ENCODE assay signal across 8 cellular contexts in genomic region chrX:103253608-103254007, GRCh38. TPM values are rescaled to one million over a fixed set of nuclear protein-coding genes. Genes with fewer than 3 reads are reported as not detected.
DNase-seq lines count a peak whose midpoint lies in the region; ATAC-seq and TF ChIP-seq lines count a peak whose summit lies in the region.

No MANE protein-coding gene starts in this region.

- H3K4me3 ChIP-seq in H7 (ENCODE audit: insufficient read depth, low read depth, low read length) (peak overlapping the region; percentile 48), right atrium auricular region (peak overlapping the region; percentile 58 to 61), skin epidermis (peak overlapping the region; percentile 50 to 60 (median 54))

- H3K36me3 Mint-ChIP-seq in activated T-helper 17 cell treated with anti-CD3 and anti-CD28 coated beads, Interleukin-2, amount 50 U/mL, for 72 hours (ENCODE audit: low read depth) = peaks cover 23% of the 10 kb centered on the region

- ATAC-seq in activated T-helper 17 cell treated with anti-CD3 and anti-CD28 coated beads, Interleukin-2, amount 50 U/mL, for 72 hours (replicated peaks) = no peak
- no peak for ATAC-seq in HG02759 (IDR thresholded peaks at IDR 0.05; ENCODE audit: unreplicated experiment)

- no peaks in the 10 kb centered on the region for H3K9me3 ChIP-seq in right atrium auricular region

- H3K27me3 Mint-ChIP-seq in activated T-helper 17 cell treated with anti-CD3 and anti-CD28 coated beads, Interleukin-2, amount 50 U/mL, for 72 hours = no peaks in the 10 kb centered on the region

- H3K27me3 ChIP-seq in H7 (ENCODE audit: control insufficient read depth, insufficient read depth, low read length) = no peaks in the 10 kb centered on the region
- no peaks in the 10 kb centered on the region for H3K27me3 ChIP-seq in right atrium auricular region

- H3K36me3 ChIP-seq in H7 (replicated peaks; ENCODE audit: control insufficient read depth, insufficient read depth, low read length) (peaks cover 4% of the 10 kb centered on the region; the same call in 1 of the 2 replicates), right atrium auricular region (no peaks in the 10 kb centered on the region)

- H3K4me3 Mint-ChIP-seq in activated T-helper 17 cell treated with anti-CD3 and anti-CD28 coated beads, Interleukin-2, amount 50 U/mL, for 72 hours = peak overlapping the region; percentile 97

- DNase-seq in H7 (no peak), right atrium auricular region (ENCODE audit: low spot score) (no peak), DMS153 treated with DMSO at 0.1 percent for 48 hours (lab: John Stamatoyannopoulos, UW; ENCODE audit: unreplicated experiment) (no peak), DMS153 (lab: John Stamatoyannopoulos, UW) (no peak), midbrain (lab: John Stamatoyannopoulos, UW) (no peak)

- H3K4me1 Mint-ChIP-seq in activated T-helper 17 cell treated with anti-CD3 and anti-CD28 coated beads, Interleukin-2, amount 50 U/mL, for 72 hours = peaks cover 4% of the 10 kb centered on the region

- TF ChIP-seq CTCF in right atrium auricular region (IDR thresholded peaks at IDR 0.05) = no peak

- no peaks in the 10 kb centered on the region for H3K9me3 Mint-ChIP-seq in activated T-helper 17 cell treated with anti-CD3 and anti-CD28 coated beads, Interleukin-2, amount 50 U/mL, for 72 hours

- H3K27ac ChIP-seq in right atrium auricular region = peak overlapping the region; percentile 88 to 95
- H3K27ac ChIP-seq in skin epidermis = peak overlapping the region in 15 of 21 experiments; percentile 54 to 86 (median 83)

- peaks cover 0 to 10% of the 10 kb centered on the region in 2 donors for H3K4me1 ChIP-seq in right atrium auricular region

- peak overlapping the region; percentile 97 for H3K27ac Mint-ChIP-seq in activated T-helper 17 cell treated with anti-CD3 and anti-CD28 coated beads, Interleukin-2, amount 50 U/mL, for 72 hours

RNA-seq across cellular contexts. Expression of gene TCEAL8, which starts 1.3 kb away (rescaled TPM):
- 125 and 158 TPM in 2 replicates for total RNA-seq in H7 (2014; rRNA removed; shearing (Covaris generic))
- 10 to 100 TPM; 22.8 to 25.6 TPM for total RNA-seq in activated T-helper 17 cell treated with anti-CD3 and anti-CD28 coated beads, Interleukin-2, amount 50 U/mL, for 72 hours
- 10 to 100 TPM; 47.8 to 66.6 TPM for total RNA-seq in right atrium auricular region

RNA-seq across cellular contexts. Expression of gene TCEAL5, which starts 22.9 kb away (rescaled TPM):
- 0.37 and 0.66 TPM in 2 replicates for total RNA-seq in H7 (2014; rRNA removed; shearing (Covaris generic))
- total RNA-seq in activated T-helper 17 cell treated with anti-CD3 and anti-CD28 coated beads, Interleukin-2, amount 50 U/mL, for 72 hours = not detected
- under 1 TPM in 1 of 2 donors, not detected in 1; 0.47 TPM for total RNA-seq in right atrium auricular region

RNA-seq across cellular contexts. Expression of gene BEX4, which starts 38.7 kb away (rescaled TPM):
- total RNA-seq in H7 (2014; rRNA removed; shearing (Covaris generic)) = 79.2 and 89.6 TPM in 2 replicates
- 1 to 10 TPM; 5.0 to 7.3 TPM for total RNA-seq in activated T-helper 17 cell treated with anti-CD3 and anti-CD28 coated beads, Interleukin-2, amount 50 U/mL, for 72 hours
- 10 to 100 TPM; 72.2 to 74.9 TPM for total RNA-seq in right atrium auricular region

RNA-seq across cellular contexts. Expression of gene BEX2, which starts 57.2 kb away (rescaled TPM):
- total RNA-seq in H7 (2014; rRNA removed; shearing (Covaris generic)) = 45.4 and 49.8 TPM in 2 replicates
- total RNA-seq in activated T-helper 17 cell treated with anti-CD3 and anti-CD28 coated beads, Interleukin-2, amount 50 U/mL, for 72 hours = 1 to 10 TPM; 4.8 to 7.4 TPM
- total RNA-seq in right atrium auricular region = 10 to 100 TPM; 16.4 to 59.9 TPM
